ENCODE assay signal across 1 cellular context in the genomic region with DNA sequence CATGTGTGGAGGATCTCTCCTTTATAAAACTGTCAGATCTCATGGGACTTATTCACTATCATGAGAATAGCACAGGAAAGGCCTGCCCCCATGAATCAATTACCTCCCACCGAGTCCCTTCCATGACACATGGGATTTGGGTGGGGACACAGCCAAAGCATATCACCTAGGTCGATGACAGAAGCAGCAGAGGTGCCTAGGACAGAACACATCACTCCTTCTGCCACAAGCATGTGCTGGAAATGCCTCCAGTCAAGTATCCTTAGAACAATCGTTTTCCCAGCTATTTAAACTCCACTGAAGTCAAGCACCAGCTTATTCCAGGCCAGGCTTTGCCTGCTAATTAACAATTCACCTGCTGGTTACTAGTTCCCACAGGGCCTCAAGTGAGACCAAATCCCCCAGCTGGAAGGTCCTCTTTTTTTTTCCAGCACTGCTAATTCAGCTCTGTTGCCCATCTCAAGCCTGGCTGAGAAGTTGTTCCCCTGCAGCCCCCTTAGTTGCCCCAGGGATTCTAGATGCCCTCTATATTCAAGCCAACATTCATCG.
TF ChIP-seq lines count a peak whose summit lies in the region.

No MANE protein-coding gene starts in this region.

TF ChIP-seq in HepG2, 621 proteins besides CTCF, POLR2A, EP300 and RAD21 (continued from another document):
- TF ChIP-seq, protein P1, sequence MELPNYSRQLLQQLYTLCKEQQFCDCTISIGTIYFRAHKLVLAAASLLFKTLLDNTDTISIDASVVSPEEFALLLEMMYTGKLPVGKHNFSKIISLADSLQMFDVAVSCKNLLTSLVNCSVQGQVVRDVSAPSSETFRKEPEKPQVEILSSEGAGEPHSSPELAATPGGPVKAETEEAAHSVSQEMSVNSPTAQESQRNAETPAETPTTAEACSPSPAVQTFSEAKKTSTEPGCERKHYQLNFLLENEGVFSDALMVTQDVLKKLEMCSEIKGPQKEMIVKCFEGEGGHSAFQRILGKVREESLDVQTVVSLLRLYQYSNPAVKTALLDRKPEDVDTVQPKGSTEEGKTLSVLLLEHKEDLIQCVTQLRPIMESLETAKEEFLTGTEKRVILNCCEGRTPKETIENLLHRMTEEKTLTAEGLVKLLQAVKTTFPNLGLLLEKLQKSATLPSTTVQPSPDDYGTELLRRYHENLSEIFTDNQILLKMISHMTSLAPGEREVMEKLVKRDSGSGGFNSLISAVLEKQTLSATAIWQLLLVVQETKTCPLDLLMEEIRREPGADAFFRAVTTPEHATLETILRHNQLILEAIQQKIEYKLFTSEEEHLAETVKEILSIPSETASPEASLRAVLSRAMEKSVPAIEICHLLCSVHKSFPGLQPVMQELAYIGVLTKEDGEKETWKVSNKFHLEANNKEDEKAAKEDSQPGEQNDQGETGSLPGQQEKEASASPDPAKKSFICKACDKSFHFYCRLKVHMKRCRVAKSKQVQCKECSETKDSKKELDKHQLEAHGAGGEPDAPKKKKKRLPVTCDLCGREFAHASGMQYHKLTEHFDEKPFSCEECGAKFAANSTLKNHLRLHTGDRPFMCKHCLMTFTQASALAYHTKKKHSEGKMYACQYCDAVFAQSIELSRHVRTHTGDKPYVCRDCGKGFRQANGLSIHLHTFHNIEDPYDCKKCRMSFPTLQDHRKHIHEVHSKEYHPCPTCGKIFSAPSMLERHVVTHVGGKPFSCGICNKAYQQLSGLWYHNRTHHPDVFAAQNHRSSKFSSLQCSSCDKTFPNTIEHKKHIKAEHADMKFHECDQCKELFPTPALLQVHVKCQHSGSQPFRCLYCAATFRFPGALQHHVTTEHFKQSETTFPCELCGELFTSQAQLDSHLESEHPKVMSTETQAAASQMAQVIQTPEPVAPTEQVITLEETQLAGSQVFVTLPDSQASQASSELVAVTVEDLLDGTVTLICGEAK (IDR thresholded peaks at IDR 0.05): no peak
- TF ChIP-seq, protein P1 (CRISPR knock-in tag; IDR thresholded peaks at IDR 0.05): no peak
- TF ChIP-seq HOXA7 (CRISPR knock-in tag; IDR thresholded peaks at IDR 0.05) (no peak), CENPX (CRISPR knock-in tag; IDR thresholded peaks at IDR 0.05) (no peak), SMC3 (IDR thresholded peaks at IDR 0.05; ENCODE audit: low read length) (no peak), ZC3H13 (CRISPR knock-in tag; IDR thresholded peaks at IDR 0.05) (no peak), FOXJ3 (CRISPR knock-in tag; IDR thresholded peaks at IDR 0.05; ENCODE audit: borderline replicate concordance) (no peak), ZFY (CRISPR knock-in tag; IDR thresholded peaks at IDR 0.05) (no peak), ZNF75D (CRISPR knock-in tag; IDR thresholded peaks at IDR 0.05; ENCODE audit: borderline replicate concordance) (no peak), ARHGAP35 (CRISPR knock-in tag; IDR thresholded peaks at IDR 0.05; ENCODE audit: borderline replicate concordance) (no peak)
